In genomic region chr2:150526006-150526405, GRCh38 we compare ENCODE assay signal across 21 cellular contexts. TPM values are rescaled to one million over a fixed set of nuclear protein-coding genes. Genes with fewer than 3 reads are reported as not detected.
DNase-seq lines count a peak whose midpoint lies in the region; ATAC-seq and TF ChIP-seq lines count a peak whose summit lies in the region.
"Had no signal": no experiment of that assay in that cellular context is flagged by ENCODE, and none has a peak within 500 bp of the region (broad histone marks: within the 10 kb centered on the region; RNA-seq: fewer than 3 reads in every experiment).

No MANE protein-coding gene starts in this region.

- H3K27ac Mint-ChIP-seq in chondrocyte (ENCODE audit: unreplicated experiment), result peak overlapping the region; percentile 94
- no peak overlapping the region for H3K27ac Mint-ChIP-seq in CD8-positive, alpha-beta T cell
- H3K27ac Mint-ChIP-seq: activated naive CD4-positive, alpha-beta T cell treated with anti-CD3 and anti-CD28 coated beads, Interleukin-2, amount 50 U/mL, for 24 hours; effector memory CD8-positive, alpha-beta T cell; stimulated activated naive CD8-positive, alpha-beta T cell treated with anti-CD3 and anti-CD28 coated beads, Interleukin-15, amount 100 ng/mL, for 72 hours had no signal

- no peak overlapping the region for H3K4me3 ChIP-seq in skin epidermis
- H3K4me3 ChIP-seq in CD8-positive, alpha-beta T cell (ENCODE audit: low read depth, low read length), result no peak overlapping the region
- H3K4me3 ChIP-seq: transverse colon had no signal

- ATAC-seq in GM21723 (IDR thresholded peaks at IDR 0.05; ENCODE audit: unreplicated experiment) (no peak), GM21528 (IDR thresholded peaks at IDR 0.05; ENCODE audit: low FRiP score, unreplicated experiment) (no peak)
- no peak for ATAC-seq in CD8-positive, alpha-beta T cell
- ATAC-seq: effector memory CD8-positive, alpha-beta T cell; HepG2; stimulated activated naive CD8-positive, alpha-beta T cell treated with anti-CD3 and anti-CD28 coated beads, Interleukin-15, amount 100 ng/mL, for 72 hours had no signal

- no peak overlapping the region for H3K4me3 Mint-ChIP-seq in chondrocyte (ENCODE audit: unreplicated experiment)
- no peak overlapping the region for H3K4me3 Mint-ChIP-seq in CD8-positive, alpha-beta T cell
- H3K4me3 Mint-ChIP-seq: activated naive CD4-positive, alpha-beta T cell treated with anti-CD3 and anti-CD28 coated beads, Interleukin-2, amount 50 U/mL, for 24 hours; effector memory CD8-positive, alpha-beta T cell; stimulated activated naive CD8-positive, alpha-beta T cell treated with anti-CD3 and anti-CD28 coated beads, Interleukin-15, amount 100 ng/mL, for 72 hours had no signal

- no peaks in the 10 kb centered on the region for H3K4me1 ChIP-seq in CD8-positive, alpha-beta T cell (ENCODE audit: insufficient read depth, low read length)

- H3K9me3 Mint-ChIP-seq in chondrocyte (ENCODE audit: low read depth), result no peaks in the 10 kb centered on the region
- peaks cover 5% of the 10 kb centered on the region for H3K9me3 Mint-ChIP-seq in CD8-positive, alpha-beta T cell
- H3K9me3 Mint-ChIP-seq: activated naive CD4-positive, alpha-beta T cell treated with anti-CD3 and anti-CD28 coated beads, Interleukin-2, amount 50 U/mL, for 24 hours had no signal

- H3K27ac ChIP-seq in skin epidermis, result peak overlapping the region in 14 of 21 experiments; percentile 1 to 67 (median 42)
- H3K27ac ChIP-seq in CD8-positive, alpha-beta T cell (ENCODE audit: low read depth, low read length), result no peak overlapping the region
- H3K27ac ChIP-seq: neutrophil, RWPE1, transverse colon had no signal

- DNase-seq in M059J (ENCODE audit: low read depth) (peak; percentile 43), chondrocyte (ENCODE audit: low spot score) (no peak), left kidney (ENCODE audit: low read depth, low spot score) (peak; percentile 35), T-helper 9 cell (no peak)
- DNase-seq in CD8-positive, alpha-beta T cell, result no peak
- DNase-seq: activated CD4-positive, alpha-beta T cell treated with anti-CD3 and anti-CD28 coated beads, Interleukin-2, amount 50 U/mL, for 1 hour; aorta; DND-41; effector memory CD8-positive, alpha-beta T cell; NCI-H1105 treated with DMSO at 0.1 percent for 48 hours; NCI-H2107; NCI-H510A; stimulated activated naive CD8-positive, alpha-beta T cell treated with anti-CD3 and anti-CD28 coated beads, Interleukin-15, amount 100 ng/mL, for 72 hours; transverse colon had no signal

- peaks cover 47% of the 10 kb centered on the region for H3K4me1 Mint-ChIP-seq in chondrocyte (ENCODE audit: low read depth)
- H3K4me1 Mint-ChIP-seq in CD8-positive, alpha-beta T cell (ENCODE audit: low read depth), result no peaks in the 10 kb centered on the region
- H3K4me1 Mint-ChIP-seq: activated naive CD4-positive, alpha-beta T cell treated with anti-CD3 and anti-CD28 coated beads, Interleukin-2, amount 50 U/mL, for 24 hours; stimulated activated naive CD8-positive, alpha-beta T cell treated with anti-CD3 and anti-CD28 coated beads, Interleukin-15, amount 100 ng/mL, for 72 hours had no signal

- H3K36me3 Mint-ChIP-seq in chondrocyte (ENCODE audit: low read depth), result no peaks in the 10 kb centered on the region
- H3K36me3 Mint-ChIP-seq in CD8-positive, alpha-beta T cell, result no peaks in the 10 kb centered on the region
- H3K36me3 Mint-ChIP-seq: activated naive CD4-positive, alpha-beta T cell treated with anti-CD3 and anti-CD28 coated beads, Interleukin-2, amount 50 U/mL, for 24 hours had no signal

- H3K36me3 ChIP-seq in CD8-positive, alpha-beta T cell (ENCODE audit: insufficient read depth, low read length), result no peaks in the 10 kb centered on the region
- H3K36me3 ChIP-seq: neutrophil, transverse colon had no signal

- no peaks in the 10 kb centered on the region for H3K27me3 ChIP-seq in CD8-positive, alpha-beta T cell (ENCODE audit: insufficient read depth, low read length)
- H3K27me3 ChIP-seq: neutrophil, transverse colon had no signal

- H3K27me3 Mint-ChIP-seq in chondrocyte (ENCODE audit: low read depth), result no peaks in the 10 kb centered on the region
- H3K27me3 Mint-ChIP-seq in CD8-positive, alpha-beta T cell (ENCODE audit: low read depth), result peaks cover 3% of the 10 kb centered on the region
- H3K27me3 Mint-ChIP-seq: activated naive CD4-positive, alpha-beta T cell treated with anti-CD3 and anti-CD28 coated beads, Interleukin-2, amount 50 U/mL, for 24 hours; effector memory CD8-positive, alpha-beta T cell; stimulated activated naive CD8-positive, alpha-beta T cell treated with anti-CD3 and anti-CD28 coated beads, Interleukin-15, amount 100 ng/mL, for 72 hours had no signal

- no peaks in the 10 kb centered on the region for H3K9me3 ChIP-seq in CD8-positive, alpha-beta T cell (ENCODE audit: low read length)
- H3K9me3 ChIP-seq: neutrophil, transverse colon had no signal

- no peak for TF ChIP-seq CTCF in chondrocyte (IDR thresholded peaks at IDR 0.05)
- TF ChIP-seq CTCF in CD8-positive, alpha-beta T cell (IDR thresholded peaks at IDR 0.05), result no peak

- CTCF ChIA-PET in CD8-positive, alpha-beta T cell (lab: Charles Lee), result interaction anchor here (0.6 kb wide), 1 partner anchor 211 kb away, joined by 3 read pairs; no protein-coding TSS in a partner anchor

- POLR2A ChIA-PET in CD8-positive, alpha-beta T cell (lab: Charles Lee), result no interaction called here

- intact Hi-C loops in CD8-positive, alpha-beta T cell (cut with DNase I, micrococcal nuclease), result no loop called here

RNA-seq across cellular contexts. Expression of gene RND3, which starts 38.5 kb away (rescaled TPM):
- 170 and 187 TPM in 2 replicates for total RNA-seq in M059J (2014; rRNA removed; shearing (Covaris generic))
- total RNA-seq in chondrocyte, result 65.1 to 125 TPM (median 124 TPM) in 3 replicates
- total RNA-seq in CD8-positive, alpha-beta T cell, result not detected

Comparison
In these comparisons a context has a peak if more than half of its experiments do, and no peak if none do; other contexts are left out.
1. DNase-seq: peak in M059J (single experiment) and left kidney (single experiment); none in chondrocyte (single experiment), CD8-positive, alpha-beta T cell (0 of 7) and T-helper 9 cell (single experiment).
2. RNA of gene RND3, which starts 38.5 kb away (total RNA-seq): 170 to 187 TPM in M059J and 65.1 to 125 TPM in chondrocyte; not detected in CD8-positive, alpha-beta T cell; every median in the first group is over 10 times any median in the second.